In the genomic region with DNA sequence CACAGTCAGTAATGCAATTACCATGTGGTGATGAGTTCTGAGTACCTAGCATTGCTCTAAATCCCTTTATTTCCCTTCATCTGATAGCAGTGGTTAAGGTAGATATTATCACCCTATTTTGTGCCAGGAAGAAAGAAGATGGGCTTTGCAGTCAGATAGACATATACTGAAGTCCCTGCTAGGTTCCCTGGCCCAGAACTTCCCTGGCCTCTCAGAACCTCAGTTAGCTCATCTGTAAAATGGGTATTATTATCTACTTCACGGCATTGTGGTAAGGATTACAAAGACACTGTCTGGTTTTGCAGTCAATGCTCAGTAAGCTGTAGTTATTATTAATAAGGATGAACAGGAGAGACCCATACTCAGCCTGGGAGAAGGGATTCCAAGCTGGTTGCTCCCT, we compare ENCODE assay signal across 25 cellular contexts. TPM values are rescaled to one million over a fixed set of nuclear protein-coding genes. Genes with fewer than 3 reads are reported as not detected.
DNase-seq lines count a peak whose midpoint lies in the region; ATAC-seq, FAIRE-seq and TF ChIP-seq lines count a peak whose summit lies in the region.
"Had no signal": no experiment of that assay in that cellular context is flagged by ENCODE, and none has a peak within 500 bp of the region (broad histone marks: within the 10 kb centered on the region; RNA-seq: fewer than 3 reads in every experiment).

No MANE protein-coding gene starts in this region.

- no peak overlapping the region for H3K4me3 Mint-ChIP-seq in osteocyte (ENCODE audit: unreplicated experiment)
- H3K4me3 Mint-ChIP-seq: T-cell had no signal

- peak overlapping the region; percentile 89 for H3K27ac Mint-ChIP-seq in osteocyte (ENCODE audit: unreplicated experiment)
- H3K27ac Mint-ChIP-seq: T-cell had no signal

- TF ChIP-seq RAD21 in SK-N-SH (IDR thresholded peaks at IDR 0.05; ENCODE audit: low read length) (no peak), H1 (IDR thresholded peaks at IDR 0.05 in 1 of 2, conservative IDR thresholded peaks at IDR 0.05 in 1 of 2; ENCODE audit: low read depth in 2 of 2, low read length in 2 of 2) (no peak)

- H3K4me3 ChIP-seq in SK-N-SH (ENCODE audit: low read depth in 2 of 2, low read length in 1 of 2): no peak overlapping the region
- H3K4me3 ChIP-seq in HUES64 (ENCODE audit: low read length): no peak overlapping the region
- no peak overlapping the region for H3K4me3 ChIP-seq in H1 (ENCODE audit: extremely low read depth in 1 of 4, insufficient read depth in 2 of 4, low read depth in 3 of 4, low read length in 4 of 4)

- no peak overlapping the region for H2AK5ac ChIP-seq in H1 (ENCODE audit: low read depth, low read length)

- no peaks in the 10 kb centered on the region for H4K20me1 ChIP-seq in SK-N-SH (ENCODE audit: insufficient read depth)
- H4K20me1 ChIP-seq in H1 (replicated peaks in 1 of 2; ENCODE audit: control insufficient read depth in 1 of 2, insufficient read depth in 2 of 2, low read length in 2 of 2): no peaks in the 10 kb centered on the region

- H3K23ac ChIP-seq in H1 (ENCODE audit: insufficient read length): no peak overlapping the region

- H3K4me1 ChIP-seq in SK-N-SH (ENCODE audit: control insufficient read depth in 1 of 2, insufficient read depth in 2 of 2, low read depth in 1 of 2, low read length in 1 of 2) (peaks cover 27 to 28% of the 10 kb centered on the region in 2 experiments), HUES64 (ENCODE audit: insufficient read depth, low read length) (peaks cover 24% of the 10 kb centered on the region), H1 (replicated peaks in 1 of 4; ENCODE audit: control insufficient read depth in 3 of 4, insufficient read depth in 4 of 4, low read length in 3 of 4) (peaks cover 7 to 13% (median 10%) of the 10 kb centered on the region in 4 experiments; a peak in 6 of 7 replicates)

- H3K9me3 Mint-ChIP-seq in osteocyte (ENCODE audit: unreplicated experiment): no peaks in the 10 kb centered on the region
- H3K9me3 Mint-ChIP-seq: T-cell had no signal

- ATAC-seq in SK-N-SH treated with all-trans-retinoic acid at 6 μM for 48 hours (no peak), GM18517 (IDR thresholded peaks at IDR 0.05; ENCODE audit: unreplicated experiment) (no peak)
- ATAC-seq: T-cell had no signal

- H3K36me3 ChIP-seq in SK-N-SH (replicated peaks in 1 of 2; ENCODE audit: control insufficient read depth in 1 of 2, insufficient read depth in 2 of 2, low read length in 1 of 2) (no peaks in the 10 kb centered on the region), HUES64 (ENCODE audit: insufficient read depth, low read length) (no peaks in the 10 kb centered on the region), H1 (ENCODE audit: control insufficient read depth in 2 of 4, insufficient read depth in 4 of 4, low read length in 3 of 4) (no peaks in the 10 kb centered on the region)

- H3K4me1 Mint-ChIP-seq in osteocyte (ENCODE audit: unreplicated experiment): peaks cover 41% of the 10 kb centered on the region

- H3K4ac ChIP-seq in H1 (replicated peaks; ENCODE audit: insufficient read length, low read depth, low read length): no peak overlapping the region

- TF ChIP-seq POLR2A in H1 (IDR thresholded peaks at IDR 0.05; ENCODE audit: control extremely low read depth in 1 of 2, low read depth in 2 of 2, low read length in 2 of 2): no peak

- no peak overlapping the region for H2BK120ac ChIP-seq in H1 (replicated peaks; ENCODE audit: low read depth, low read length)

- WGBS in SK-N-SH (ENCODE audit: low lambda C conversion rate): 90% methylated on average over 1 of the region's 1 CpG
- 97% methylated on average over 1 of the region's 1 CpG for WGBS in HUES64
- 100% methylated on average over 1 of the region's 1 CpG; no CpG with 5 or more reads in 1 of the 2 experiments for WGBS in H1 (ENCODE audit: extremely low coverage in 1 of 2, insufficient coverage in 1 of 2, insufficient read length in 1 of 2, insufficient replicate concordance in 2 of 2, low coverage in 1 of 2, low lambda C conversion rate in 2 of 2, missing lambda C conversion rate in 1 of 2), 2 experiments

- no peak overlapping the region for H4K91ac ChIP-seq in H1 (replicated peaks; ENCODE audit: insufficient read length, low read length)

- H3K9ac ChIP-seq in SK-N-SH (no peak overlapping the region), HUES64 (ENCODE audit: low read depth, low read length) (no peak overlapping the region), H1 (replicated peaks in 1 of 4; ENCODE audit: extremely low read depth in 1 of 4, low read depth in 3 of 4, low read length in 3 of 4) (no peak overlapping the region)

- no peak overlapping the region for H3K18ac ChIP-seq in H1 (ENCODE audit: extremely low read depth, low read length)

- POLR2A ChIA-PET in SK-N-SH (lab: Yijun Ruan, JAX): interaction anchor here (0.6 kb wide), 1 partner anchor 9 kb away, joined by 3 read pairs; no protein-coding TSS in a partner anchor
- POLR2A ChIA-PET in H1 (lab: Charles Lee; ENCODE audit: partially characterized antibody): interaction anchor here (0.6 to 1.1 kb wide), 3 partner anchors 15 to 52 kb away, joined by 3 to 4 read pairs (median 3); partner anchors contain the start of gene NUFIP2

- no peaks in the 10 kb centered on the region for H3K23me2 ChIP-seq in H1 (ENCODE audit: low read depth, low read length)

- FAIRE-seq in H1 (lab: Jason Lieb, UNC): no peak
- FAIRE-seq: D721Med, GM19239 had no signal

- H2BK12ac ChIP-seq in H1 (ENCODE audit: low read depth, low read length): no peak overlapping the region

- DNase-seq in SK-N-SH (no peak), H1 (ENCODE audit: low read depth in 1 of 2, low spot score in 2 of 2) (no peak), osteocyte (ENCODE audit: extremely low spot score, unreplicated experiment) (no peak), NCI-H128 (lab: John Stamatoyannopoulos, UW; ENCODE audit: unreplicated experiment) (no peak), SK-N-DZ (ENCODE audit: low spot score) (no peak)
- DNase-seq: DMS53, GDM1, GOT3, NCI-H1105 treated with DMSO at 0.1 percent for 48 hours, NCI-H1694 treated with DMSO at 0.1 percent for 48 hours, NCI-H2081 treated with DMSO at 0.1 percent for 48 hours, NCI-H2171 treated with DMSO at 0.1 percent for 48 hours, NCI-H524 treated with DMSO at 0.1 percent for 48 hours, NCI-H82, SHP77, T-cell had no signal

- no peak overlapping the region for H3K14ac ChIP-seq in H1 (ENCODE audit: insufficient read length)

- no peak overlapping the region for H2BK20ac ChIP-seq in H1 (ENCODE audit: low read length)

- H2AFZ ChIP-seq in SK-N-SH (ENCODE audit: low read depth): no peak overlapping the region
- no peak overlapping the region for H2AFZ ChIP-seq in H1 (ENCODE audit: low read length)

- H3K27ac ChIP-seq in SK-N-SH (ENCODE audit: low read depth in 2 of 2, low read length in 1 of 2) (peak overlapping the region in 1 of 2 experiments; percentile 93; a peak in 3 of 4 replicates), HUES64 (ENCODE audit: low read depth, low read length) (0 out of 2 replicates have a peak overlapping the region, but pooled peaks have one; percentile 93), H1 (ENCODE audit: low read depth, low read length) (no peak overlapping the region)
- H3K27ac ChIP-seq: 22Rv1, C4-2B had no signal

- no peaks in the 10 kb centered on the region for H3K36me3 Mint-ChIP-seq in osteocyte (ENCODE audit: unreplicated experiment)
- H3K36me3 Mint-ChIP-seq: T-cell had no signal

- H4K5ac ChIP-seq in H1 (ENCODE audit: insufficient read length, low read depth, low read length): no peak overlapping the region

- H3F3A ChIP-seq in SK-N-SH (replicated peaks; ENCODE audit: insufficient read depth): peaks cover 33% of the 10 kb centered on the region

- H3K79me2 ChIP-seq in SK-N-SH (ENCODE audit: insufficient read depth) (no peaks in the 10 kb centered on the region), H1 (ENCODE audit: control insufficient read depth in 1 of 2, insufficient read depth in 2 of 2, low read length in 2 of 2) (no peaks in the 10 kb centered on the region)

- H2BK5ac ChIP-seq in H1 (ENCODE audit: low read depth, low read length): no peak overlapping the region

- H3K27me3 Mint-ChIP-seq in osteocyte (ENCODE audit: unreplicated experiment): no peaks in the 10 kb centered on the region
- H3K27me3 Mint-ChIP-seq: T-cell had no signal

- no peaks in the 10 kb centered on the region for H3K9me2 ChIP-seq in SK-N-SH

- H3K9me3 ChIP-seq in SK-N-SH (no peaks in the 10 kb centered on the region), HUES64 (ENCODE audit: insufficient read depth, low read depth, low read length) (no peaks in the 10 kb centered on the region), H1 (ENCODE audit: insufficient read depth in 2 of 2, low read depth in 1 of 2, low read length in 1 of 2) (no peaks in the 10 kb centered on the region)

- H3K56ac ChIP-seq in H1 (replicated peaks; ENCODE audit: insufficient read length, low read depth, low read length): no peak overlapping the region

- TF ChIP-seq CTCF in SK-N-SH (IDR thresholded peaks at IDR 0.05): no peak
- no peak for TF ChIP-seq CTCF in H1 (IDR thresholded peaks at IDR 0.05; ENCODE audit: control extremely low read depth in 1 of 3, insufficient read depth in 1 of 3, low read depth in 1 of 3, low read length in 3 of 3)
- TF ChIP-seq CTCF in osteocyte (IDR thresholded peaks at IDR 0.05): no peak

- no peak overlapping the region for H2BK15ac ChIP-seq in H1 (ENCODE audit: low read length)

- H3K79me1 ChIP-seq in H1 (ENCODE audit: low read depth, low read length): no peaks in the 10 kb centered on the region

- TF ChIP-seq EP300 in SK-N-SH (IDR thresholded peaks at IDR 0.05; ENCODE audit: borderline replicate concordance in 1 of 2, low read depth in 1 of 2, low read length in 1 of 2) (no peak), H1 (IDR thresholded peaks at IDR 0.05; ENCODE audit: borderline replicate concordance in 1 of 2, low read depth in 2 of 2, low read length in 2 of 2) (no peak)

- H4K8ac ChIP-seq in H1 (ENCODE audit: extremely low read depth, insufficient read depth, low read length): no peak overlapping the region

- no peak overlapping the region for H3K4me2 ChIP-seq in SK-N-SH
- no peak overlapping the region for H3K4me2 ChIP-seq in H1 (ENCODE audit: insufficient read depth in 1 of 2, low read depth in 2 of 2, low read length in 2 of 2)

- H3K27me3 ChIP-seq in SK-N-SH (ENCODE audit: insufficient read depth) (no peaks in the 10 kb centered on the region), HUES64 (ENCODE audit: insufficient read depth, low read length) (no peaks in the 10 kb centered on the region), H1 (replicated peaks in 1 of 4; ENCODE audit: control insufficient read depth in 3 of 4, extremely low read depth in 1 of 4, insufficient read depth in 3 of 4, low read length in 3 of 4) (no peaks in the 10 kb centered on the region; a peak in 1 of 7 replicates)

- CTCF ChIA-PET in SK-N-SH (lab: Yijun Ruan, JAX): interaction anchor here (0.7 to 4.7 kb wide), 11 partner anchors 8 to 118 kb away, joined by 3 to 34 read pairs (median 5); no protein-coding TSS in a partner anchor
- CTCF ChIA-PET in H1 (lab: Charles Lee; ENCODE audit: partially characterized antibody): interaction anchor here (0.9 to 5.1 kb wide), 10 partner anchors 9 to 119 kb away, joined by 3 to 34 read pairs (median 6); partner anchors contain the start of gene MYO18A

RNA-seq across cellular contexts. Expression of gene CRYBA1, which starts 4.6 kb away (rescaled TPM):
- not detected in 2 replicates for polyA plus RNA-seq in SK-N-SH (2012; rRNA removed)
- polyA plus RNA-seq in SK-N-SH (2012; cell fraction: cytosol; rRNA removed): not detected in 2 replicates
- not detected in 2 replicates for polyA plus RNA-seq in SK-N-SH (2012; cell fraction: nucleus; rRNA removed)
- not detected for polyA plus RNA-seq in HUES64 (2013, experiment 1 of 2)
- not detected for polyA plus RNA-seq in HUES64 (2013, experiment 2 of 2)
- total RNA-seq in H1 (2021; fragmentation: NEBNext Ultra II Directional; extraction: Animal tissue kit (Norgen Biotek cat#: 25700)): not detected in 2 replicates
- 0.11 TPM in 1 of 2 replicates, not detected in the other for polyA plus RNA-seq in H1 (2011; rRNA removed)
- not detected for polyA plus RNA-seq in H1 (2011; cell fraction: cytosol; rRNA removed)
- polyA plus RNA-seq in H1 (2011; cell fraction: nucleus; rRNA removed): not detected
- not detected in 4 replicates for polyA plus RNA-seq in H1 (2012, experiment 1 of 2)
- not detected for polyA plus RNA-seq in H1 (2012, experiment 2 of 2)
- not detected for polyA plus RNA-seq in H1 (2013, experiment 1 of 2)
- polyA plus RNA-seq in H1 (2013, experiment 2 of 2): not detected
- polyA minus RNA-seq in H1 (2011; rRNA and poly(A)+ RNA removed): not detected in 2 replicates
- polyA minus RNA-seq in H1 (2011; cell fraction: cytosol; rRNA and poly(A)+ RNA removed): not detected
- polyA minus RNA-seq in H1 (2011; cell fraction: nucleus; rRNA and poly(A)+ RNA removed): not detected
- total RNA-seq in osteocyte: not detected in 2 replicates
- not detected in 2 replicates for polyA plus RNA-seq in SK-N-DZ (2014; cell fraction: cytosol; rRNA removed)
- not detected in 2 replicates for polyA plus RNA-seq in SK-N-DZ (2014; cell fraction: nucleus; rRNA removed)
- total RNA-seq: OCI-LY7, T-cell had no signal
- polyA plus RNA-seq: AG04450 had no signal

RNA-seq across cellular contexts. Expression of gene NUFIP2, which starts 51.9 kb away (rescaled TPM):
- polyA plus RNA-seq in SK-N-SH (2012; rRNA removed) (9.0 and 11.4 TPM in 2 replicates), H1 (2011; rRNA removed) (65.9 and 81.9 TPM in 2 replicates)
- polyA plus RNA-seq in SK-N-SH (2012; cell fraction: cytosol; rRNA removed): 6.2 and 6.3 TPM in 2 replicates
- polyA plus RNA-seq in SK-N-SH (2012; cell fraction: nucleus; rRNA removed): 4.1 and 10.9 TPM in 2 replicates
- polyA plus RNA-seq in HUES64 (2013, experiment 1 of 2): 35.4 TPM
- polyA plus RNA-seq in HUES64 (2013, experiment 2 of 2): 42.9 TPM
- total RNA-seq in H1 (2021; fragmentation: NEBNext Ultra II Directional; extraction: Animal tissue kit (Norgen Biotek cat#: 25700)): 118 TPM in 2 replicates
- polyA plus RNA-seq in H1 (2011; cell fraction: cytosol; rRNA removed): 39.1 TPM
- 61.3 TPM for polyA plus RNA-seq in H1 (2011; cell fraction: nucleus; rRNA removed)
- polyA plus RNA-seq in H1 (2012, experiment 1 of 2): 27.8 to 41.0 TPM (median 36.0 TPM) in 4 replicates
- polyA plus RNA-seq in H1 (2012, experiment 2 of 2): 2.3 TPM
- polyA plus RNA-seq in H1 (2013, experiment 1 of 2): 38.1 TPM
- 34.7 TPM for polyA plus RNA-seq in H1 (2013, experiment 2 of 2)
- 21.6 and 27.7 TPM in 2 replicates for polyA minus RNA-seq in H1 (2011; rRNA and poly(A)+ RNA removed)
- polyA minus RNA-seq in H1 (2011; cell fraction: cytosol; rRNA and poly(A)+ RNA removed): 70.2 TPM
- 77.7 TPM for polyA minus RNA-seq in H1 (2011; cell fraction: nucleus; rRNA and poly(A)+ RNA removed)
- 46.8 and 48.0 TPM in 2 replicates for total RNA-seq in osteocyte
- polyA plus RNA-seq in SK-N-DZ (2014; cell fraction: cytosol; rRNA removed): 26.5 and 31.7 TPM in 2 replicates
- polyA plus RNA-seq in SK-N-DZ (2014; cell fraction: nucleus; rRNA removed): 21.9 and 25.7 TPM in 2 replicates
